7 cellular contexts compared by ENCODE assay signal in genomic region chr7:6991169-6991611, GRCh38.
DNase-seq lines count a peak whose midpoint lies in the region; TF ChIP-seq lines count a peak whose summit lies in the region.
"Not testable (repeated sequence)": the region's sequence is repeated elsewhere in the genome, so short reads cannot be mapped to it uniquely, and the experiment has no call there.

No MANE protein-coding gene starts in this region.

- H3K4me3 ChIP-seq in endodermal cell (ENCODE audit: low read length), result not testable (repeated sequence)

- H3K27ac ChIP-seq in endodermal cell (ENCODE audit: low read depth, low read length), result not testable (repeated sequence)

- peak overlapping the region; percentile 4 for H3K4me3 Mint-ChIP-seq in endodermal cell
- H3K4me3 Mint-ChIP-seq in mesothelial cell of epicardium, result peak overlapping the region; percentile 2

- H3K9ac ChIP-seq in endodermal cell (ENCODE audit: extremely low read depth, low read length, poor library complexity, severe bottlenecking), result peak overlapping the region; percentile 23

- H3K27me3 ChIP-seq in endodermal cell (ENCODE audit: control insufficient read depth, insufficient read depth, low read length, poor library complexity, severe bottlenecking), result not testable (repeated sequence)

- 57 to 63% methylated on average over 10 to 13 of the region's 13 CpGs for WGBS in endodermal cell (ENCODE audit: insufficient coverage in 1 of 2, insufficient read length in 1 of 2), 2 experiments

- H3K4me1 Mint-ChIP-seq in endodermal cell (peaks cover 39% of the 10 kb centered on the region), mesothelial cell of epicardium (peaks cover 32% of the 10 kb centered on the region)

- not testable (repeated sequence) for H3K36me3 ChIP-seq in endodermal cell (ENCODE audit: control insufficient read depth, insufficient read depth, low read length)

- H3K27ac Mint-ChIP-seq in endodermal cell, result peak overlapping the region; percentile 89
- H3K27ac Mint-ChIP-seq in mesothelial cell of epicardium, result peak overlapping the region; percentile 88

- peaks cover 11% of the 10 kb centered on the region for H3K36me3 Mint-ChIP-seq in endodermal cell (ENCODE audit: low read depth)
- H3K36me3 Mint-ChIP-seq in mesothelial cell of epicardium, result not testable (repeated sequence)

- peaks cover 17% of the 10 kb centered on the region for H3K9me3 ChIP-seq in endodermal cell (ENCODE audit: control insufficient read depth, low read length)

- H3K4me1 ChIP-seq in endodermal cell (ENCODE audit: control insufficient read depth, insufficient read depth, low read length), result not testable (repeated sequence)

- TF ChIP-seq CTCF in endodermal cell (conservative IDR thresholded peaks at IDR 0.05); mesothelial cell of epicardium (IDR thresholded peaks at IDR 0.05; ENCODE audit: unreplicated experiment): not testable (repeated sequence)

- not testable (repeated sequence) for H3K27me3 Mint-ChIP-seq in endodermal cell (ENCODE audit: insufficient read depth); mesothelial cell of epicardium (ENCODE audit: low read depth)

- DNase-seq in HPDE6-E6E7 (ENCODE audit: extremely low spot score) (peak; percentile 62), NCI-H774 (lab: John Stamatoyannopoulos, UW) (peak; percentile 59), activated gamma-delta T cell treated with Interleukin-2 at 50 U/mL for 16 hours (peak; percentile 35), endodermal cell (peak; percentile 80)
- DNase-seq in activated CD4-positive, alpha-beta T cell treated with anti-CD3 and anti-CD28 coated beads, Interleukin-2, amount 50 U/mL, for 1 hour, result peak; percentile 57
- not testable (repeated sequence) for DNase-seq in mesothelial cell of epicardium (ENCODE audit: low spot score in 2 of 2, unreplicated experiment in 2 of 2)
- DNase-seq in stimulated activated CD4-positive, alpha-beta T cell treated with anti-CD3 and anti-CD28 coated beads, Interleukin-2, amount 100 ng/mL, for 24 hours, result peak; percentile 26 to 53

- peaks cover 49% of the 10 kb centered on the region for H3K9me3 Mint-ChIP-seq in endodermal cell
- not testable (repeated sequence) for H3K9me3 Mint-ChIP-seq in mesothelial cell of epicardium
